Comparison of ENCODE assay signal across 18 cellular contexts in genomic region chr4:95619525-95620443, GRCh38.
DNase-seq lines count a peak whose midpoint lies in the region; ATAC-seq and TF ChIP-seq lines count a peak whose summit lies in the region.
"Had no signal": no experiment of that assay in that cellular context is flagged by ENCODE, and none has a peak within 500 bp of the region (broad histone marks: within the 10 kb centered on the region; RNA-seq: fewer than 3 reads in every experiment).

No MANE protein-coding gene starts in this region.

- TF ChIP-seq EP300 in SK-N-SH (IDR thresholded peaks at IDR 0.05; ENCODE audit: borderline replicate concordance in 1 of 2, low read depth in 1 of 2, low read length in 1 of 2), result no peak

- H3K4me3 Mint-ChIP-seq in GM23338, result no peak overlapping the region
- H3K4me3 Mint-ChIP-seq: CD14-positive monocyte; CD4-positive, alpha-beta memory T cell; IgD-negative memory B cell had no signal

- H2AFZ ChIP-seq in GM23338, result 0 out of 2 replicates have a peak overlapping the region, but pooled peaks have one; percentile 66
- H2AFZ ChIP-seq in SK-N-SH (ENCODE audit: low read depth), result peak overlapping the region; percentile 15; the same call in 1 of the 2 replicates

- H3K36me3 ChIP-seq in GM23338 (ENCODE audit: insufficient read depth) (no peaks in the 10 kb centered on the region), SK-N-SH (replicated peaks in 1 of 2; ENCODE audit: control insufficient read depth in 1 of 2, insufficient read depth in 2 of 2, low read length in 1 of 2) (no peaks in the 10 kb centered on the region)

- H3K79me2 ChIP-seq in GM23338 (replicated peaks; ENCODE audit: insufficient read depth) (no peaks in the 10 kb centered on the region), SK-N-SH (ENCODE audit: insufficient read depth) (no peaks in the 10 kb centered on the region)

- H3K27ac Mint-ChIP-seq in GM23338, result no peak overlapping the region
- H3K27ac Mint-ChIP-seq: CD14-positive monocyte; CD4-positive, alpha-beta memory T cell; IgD-negative memory B cell had no signal

- H3K27me3 ChIP-seq in GM23338 (ENCODE audit: insufficient read depth), result no peaks in the 10 kb centered on the region
- no peaks in the 10 kb centered on the region for H3K27me3 ChIP-seq in SK-N-SH (ENCODE audit: insufficient read depth)

- H3K4me2 ChIP-seq in GM23338 (no peak overlapping the region), SK-N-SH (no peak overlapping the region)

- H4K20me1 ChIP-seq in GM23338 (replicated peaks; ENCODE audit: insufficient read depth) (no peaks in the 10 kb centered on the region), SK-N-SH (ENCODE audit: insufficient read depth) (no peaks in the 10 kb centered on the region)

- H3K36me3 Mint-ChIP-seq in GM23338 (ENCODE audit: low read depth), result no peaks in the 10 kb centered on the region
- H3K36me3 Mint-ChIP-seq: CD14-positive monocyte; CD4-positive, alpha-beta memory T cell; IgD-negative memory B cell had no signal

- no peak for ATAC-seq in GM23338
- ATAC-seq: HCT116, HepG2 had no signal

- DNase-seq in GM23338 (ENCODE audit: low spot score) (no peak), SK-N-SH (no peak), coronary artery (ENCODE audit: low spot score) (no peak), Ammon's horn (ENCODE audit: low spot score) (no peak), HPDE6-E6E7 (ENCODE audit: extremely low spot score) (no peak), NCI-H345 (lab: John Stamatoyannopoulos, UW) (no peak), islet precursor cell (no peak)
- DNase-seq: CD4-positive, alpha-beta memory T cell; DMS153; DMS79; GF-D8; GOT3; H7; KBM-7 had no signal

- WGBS in SK-N-SH (ENCODE audit: low lambda C conversion rate), result 50% methylated on average over 9 of the region's 9 CpGs

- H3K4me3 ChIP-seq in GM23338 (no peak overlapping the region), SK-N-SH (ENCODE audit: low read depth in 2 of 2, low read length in 1 of 2) (no peak overlapping the region), coronary artery (no peak overlapping the region)

- no peaks in the 10 kb centered on the region; the same call in 1 of the 2 replicates for H3K9me2 ChIP-seq in GM23338 (ENCODE audit: insufficient read depth)
- H3K9me2 ChIP-seq in SK-N-SH, result no peaks in the 10 kb centered on the region

- no peak overlapping the region for H3K9ac ChIP-seq in SK-N-SH

- H3K27ac ChIP-seq in GM23338 (ENCODE audit: low read depth) (no peak overlapping the region), SK-N-SH (ENCODE audit: low read depth in 2 of 2, low read length in 1 of 2) (peak overlapping the region in 1 of 2 experiments; percentile 41; a peak in 1 of 4 replicates), coronary artery (peak overlapping the region; percentile 3 to 28)

- POLR2A ChIA-PET in SK-N-SH (lab: Yijun Ruan, JAX), result no interaction called here

- H3F3A ChIP-seq in GM23338 (replicated peaks; ENCODE audit: low read depth) (no peaks in the 10 kb centered on the region), SK-N-SH (replicated peaks; ENCODE audit: insufficient read depth) (no peaks in the 10 kb centered on the region)

- peaks cover 3% of the 10 kb centered on the region; the same call in 1 of the 3 replicates for H3K9me3 Mint-ChIP-seq in GM23338

- CTCF ChIA-PET in SK-N-SH (lab: Yijun Ruan, JAX), result no interaction called here

- TF ChIP-seq RAD21 in SK-N-SH (IDR thresholded peaks at IDR 0.05; ENCODE audit: low read length), result no peak

- no peaks in the 10 kb centered on the region for H3K9me3 ChIP-seq in SK-N-SH

- peaks cover 2% of the 10 kb centered on the region for H3K27me3 Mint-ChIP-seq in GM23338 (ENCODE audit: insufficient read depth, low read depth, poor library complexity)
- H3K27me3 Mint-ChIP-seq: CD4-positive, alpha-beta memory T cell; IgD-negative memory B cell had no signal

- H3K4me1 ChIP-seq in GM23338 (ENCODE audit: insufficient read depth) (no peaks in the 10 kb centered on the region), SK-N-SH (ENCODE audit: control insufficient read depth in 1 of 2, insufficient read depth in 2 of 2, low read depth in 1 of 2, low read length in 1 of 2) (no peaks in the 10 kb centered on the region)

- TF ChIP-seq CTCF in GM23338 (conservative IDR thresholded peaks at IDR 0.05; ENCODE audit: low read depth in 2 of 2) (no peak), SK-N-SH (IDR thresholded peaks at IDR 0.05) (no peak), coronary artery (IDR thresholded peaks at IDR 0.05) (no peak)

- no peaks in the 10 kb centered on the region; the same call in 1 of the 3 replicates for H3K4me1 Mint-ChIP-seq in GM23338
- H3K4me1 Mint-ChIP-seq: CD14-positive monocyte; CD4-positive, alpha-beta memory T cell; IgD-negative memory B cell had no signal

TF ChIP-seq in GM23338, 12 proteins besides CTCF, POLR2A, EP300 and RAD21 (continues in another document):
- TF ChIP-seq JUNB (IDR thresholded peaks at IDR 0.05; ENCODE audit: unreplicated experiment) (no peak), ETS1 (IDR thresholded peaks at IDR 0.05) (no peak), EZH2phosphoT487 (IDR thresholded peaks at IDR 0.05; ENCODE audit: unreplicated experiment) (no peak), ZNF331 (CRISPR knock-in tag; IDR thresholded peaks at IDR 0.05; ENCODE audit: low read depth) (no peak), ZNF114 (CRISPR knock-in tag; IDR thresholded peaks at IDR 0.05) (no peak), STAT1 (IDR thresholded peaks at IDR 0.05; ENCODE audit: unreplicated experiment) (no peak)

TF ChIP-seq in SK-N-SH, 30 proteins besides CTCF, POLR2A, EP300 and RAD21:
- TF ChIP-seq MXI1 (IDR thresholded peaks at IDR 0.05; ENCODE audit: low read depth, low read length) (no peak), CHD2 (IDR thresholded peaks at IDR 0.05; ENCODE audit: low read length, partially characterized antibody) (no peak), RCOR1 (IDR thresholded peaks at IDR 0.05; ENCODE audit: low read length) (no peak)
TF ChIP-seq in SK-N-SH: peak in this region for 0.
